Comparison of ENCODE assay signal across 8 cellular contexts in the genomic region with DNA sequence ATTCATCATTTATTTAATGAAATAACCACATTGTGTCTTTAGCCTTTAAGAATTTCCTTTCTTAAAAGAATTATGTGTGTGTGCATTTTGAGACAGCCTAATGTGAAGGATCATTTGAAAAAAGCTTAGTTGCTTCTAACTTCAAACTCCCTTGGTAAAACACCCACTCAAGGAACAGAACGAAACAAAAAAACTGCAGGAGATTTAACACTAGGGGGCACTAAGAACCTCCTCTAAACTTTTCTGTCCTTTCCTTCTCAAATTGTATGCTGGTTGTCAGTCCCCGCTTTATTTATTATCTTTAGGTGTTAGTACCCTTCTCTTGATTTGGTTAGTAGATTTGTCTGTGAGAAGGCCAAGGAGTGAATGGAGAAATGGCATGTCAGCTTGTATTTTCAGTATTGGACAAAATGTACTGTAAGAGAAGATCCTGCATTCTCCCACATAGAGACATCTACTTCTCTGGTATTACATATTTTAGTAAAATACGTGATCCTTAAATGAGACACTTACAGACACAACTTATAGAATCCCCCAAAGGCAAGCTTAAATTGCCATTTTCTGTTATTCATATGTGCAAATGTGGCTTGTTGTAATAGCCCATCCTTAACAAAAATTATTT.
DNase-seq lines count a peak whose midpoint lies in the region; ATAC-seq and TF ChIP-seq lines count a peak whose summit lies in the region.

No MANE protein-coding gene starts in this region.

- H3K4me1 Mint-ChIP-seq in MCF 10A (ENCODE audit: insufficient read depth, unreplicated experiment): no peaks in the 10 kb centered on the region

- H3K27ac Mint-ChIP-seq in MCF 10A (ENCODE audit: low read depth, unreplicated experiment): no peak overlapping the region

- no peak overlapping the region for H3K4me3 ChIP-seq in ACC112 (ENCODE audit: low read depth, low read length)

- POLR2A ChIA-PET in MCF 10A (lab: Yijun Ruan, JAX): interaction anchor here (1.5 kb wide), 1 partner anchor 737 kb away, joined by 3 read pairs; no protein-coding TSS in a partner anchor

- H3K27me3 Mint-ChIP-seq in MCF 10A (ENCODE audit: insufficient read depth, unreplicated experiment): no peaks in the 10 kb centered on the region

- DNase-seq in NCI-H345 (lab: John Stamatoyannopoulos, UW): peak; percentile 7
- DNase-seq in MCF 10A (ENCODE audit: unreplicated experiment): peak; percentile 61
- peak; percentile 60 for DNase-seq in medulla oblongata (ENCODE audit: extremely low spot score)
- DNase-seq in effector CD4-positive, alpha-beta T cell: no peak

- intact Hi-C loops in MCF 10A (cut with micrococcal nuclease): loop anchor here (1.0 to 5.0 kb wide), 5 partner anchors 86 to 736 kb away; no protein-coding TSS in a partner anchor

- no peaks in the 10 kb centered on the region for H3K27me3 ChIP-seq in ACC112 (ENCODE audit: insufficient read depth, low read length)

- no peak overlapping the region for H3K4me3 Mint-ChIP-seq in MCF 10A (ENCODE audit: unreplicated experiment)

- CTCF ChIA-PET in MCF 10A (lab: Yijun Ruan, JAX): interaction anchor here (0.6 to 3.9 kb wide), 44 partner anchors 8 to 918 kb away, joined by 3 to 51 read pairs (median 4); no protein-coding TSS in a partner anchor

- no peaks in the 10 kb centered on the region for H3K36me3 Mint-ChIP-seq in MCF 10A (ENCODE audit: insufficient read depth, unreplicated experiment)

- no peaks in the 10 kb centered on the region for H3K79me2 ChIP-seq in ACC112 (ENCODE audit: control insufficient read depth, insufficient read depth, low read length, unreplicated experiment)

- H2AFZ ChIP-seq in ACC112 (ENCODE audit: low read length, unreplicated experiment): peak overlapping the region; percentile 21

- ATAC-seq in GM18520 (IDR thresholded peaks at IDR 0.05; ENCODE audit: unreplicated experiment) (peak; percentile 59), HG03045 (IDR thresholded peaks at IDR 0.05; ENCODE audit: unreplicated experiment) (peak; percentile 71), HG02759 (IDR thresholded peaks at IDR 0.05; ENCODE audit: unreplicated experiment) (no peak)

- H3K27ac ChIP-seq in ACC112 (ENCODE audit: low read depth, low read length): no peak overlapping the region

- BruUV-seq in MCF 10A (replicated peaks; lab: Mats Ljungman, UMichigan): no TSS peak

- H3K4me1 ChIP-seq in ACC112 (ENCODE audit: control insufficient read depth, insufficient read depth, low read length, unreplicated experiment): no peaks in the 10 kb centered on the region

- H3K36me3 ChIP-seq in ACC112 (ENCODE audit: insufficient read depth, low read length): no peaks in the 10 kb centered on the region

- TF ChIP-seq CTCF in MCF 10A (IDR thresholded peaks at IDR 0.05; ENCODE audit: unreplicated experiment): peak; percentile 68

- no peaks in the 10 kb centered on the region for H3K9me3 Mint-ChIP-seq in MCF 10A (ENCODE audit: unreplicated experiment)
